Comparison of ENCODE assay signal across 8 cellular contexts in genomic region chr2:9842487-9843228, GRCh38. TPM values are rescaled to one million over a fixed set of nuclear protein-coding genes. Genes with fewer than 3 reads are reported as not detected.
A peak's percentile ranks its signal among the peaks of the same experiment; 100 is the strongest.
DNase-seq lines count a peak whose midpoint lies in the region; ATAC-seq, FAIRE-seq and TF ChIP-seq lines count a peak whose summit lies in the region.

No MANE protein-coding gene starts in this region.

- peaks cover 41% of the 10 kb centered on the region for H3K4me1 ChIP-seq in CD4-positive, alpha-beta memory T cell (ENCODE audit: insufficient read depth, low read length)
- peaks cover 28% of the 10 kb centered on the region for H3K4me1 ChIP-seq in endothelial cell of umbilical vein (ENCODE audit: control insufficient read depth, extremely low read depth, insufficient read depth, low read length)
- H3K4me1 ChIP-seq in neutrophil (ENCODE audit: control insufficient read depth in 1 of 2, insufficient read depth in 1 of 2, low read depth in 1 of 2, low read length in 1 of 2): peaks cover 9 to 15% of the 10 kb centered on the region in 2 experiments

- H3K36me3 ChIP-seq in CD4-positive, alpha-beta memory T cell (ENCODE audit: insufficient read depth, low read length): peaks cover 8% of the 10 kb centered on the region
- peaks cover 0 to 4% of the 10 kb centered on the region in 2 experiments for H3K36me3 ChIP-seq in endothelial cell of umbilical vein (ENCODE audit: control insufficient read depth in 2 of 2, extremely low read depth in 1 of 2, insufficient read depth in 2 of 2, low read length in 2 of 2)
- no peaks in the 10 kb centered on the region for H3K36me3 ChIP-seq in neutrophil

- H3K79me2 ChIP-seq in endothelial cell of umbilical vein (ENCODE audit: control insufficient read depth, insufficient read depth, low read length): peaks cover 34% of the 10 kb centered on the region

- H3K27me3 Mint-ChIP-seq in CD4-positive, alpha-beta memory T cell: no peaks in the 10 kb centered on the region

- no peak for TF ChIP-seq POLR2A in endothelial cell of umbilical vein (IDR thresholded peaks at IDR 0.05; ENCODE audit: low read depth, low read length)

- H3K4me2 ChIP-seq in endothelial cell of umbilical vein (ENCODE audit: insufficient read depth, low read length): peak overlapping the region; percentile 87

- H2AFZ ChIP-seq in endothelial cell of umbilical vein (ENCODE audit: low read depth, low read length): peak overlapping the region; percentile 89

- no peaks in the 10 kb centered on the region for H3K9me1 ChIP-seq in endothelial cell of umbilical vein (replicated peaks; ENCODE audit: control insufficient read depth, extremely low read depth, insufficient read depth, low read length)

- dilution Hi-C loops in endothelial cell of umbilical vein (cut with MboI; ENCODE audit: extremely low pct_ligation_motif_present, low sequenced_read_pairs): no loop called here

- peak overlapping the region; percentile 87 for H3K9ac ChIP-seq in endothelial cell of umbilical vein (replicated peaks; ENCODE audit: extremely low read depth, insufficient read depth, low read length)

- POLR2A ChIA-PET in CD4-positive, alpha-beta memory T cell (lab: Charles Lee; ENCODE audit: partially characterized antibody): interaction anchor here (0.7 to 3.1 kb wide), 17 partner anchors 27 to 1313 kb away, joined by 3 to 21 read pairs (median 4); partner anchors contain the start of genes ADAM17, CPSF3, IAH1 and ITGB1BP1
- POLR2A ChIA-PET in endothelial cell of umbilical vein (lab: Charles Lee): interaction anchor here (0.9 kb wide), 2 partner anchors 120 to 212 kb away, joined by 3 to 4 read pairs; partner anchors contain the start of gene YWHAQ

- H3K4me3 ChIP-seq in CD4-positive, alpha-beta memory T cell (ENCODE audit: low read length in 2 of 2): peak overlapping the region; percentile 85 to 92
- H3K4me3 ChIP-seq in endothelial cell of umbilical vein (replicated peaks in 1 of 3; ENCODE audit: insufficient read depth in 1 of 3, low read depth in 1 of 3, low read length in 3 of 3) (peak overlapping the region; percentile 56 to 86 (median 84)), neutrophil (ENCODE audit: low read depth in 1 of 2, low read length in 1 of 2) (peak overlapping the region; percentile 77 to 94)

- CTCF ChIA-PET in CD4-positive, alpha-beta memory T cell (lab: Charles Lee; ENCODE audit: partially characterized antibody): interaction anchor here (0.8 to 3.8 kb wide), 15 partner anchors 9 to 369 kb away, joined by 3 to 19 read pairs (median 3); partner anchors contain the start of gene IAH1
- CTCF ChIA-PET in endothelial cell of umbilical vein (lab: Charles Lee): interaction anchor here (0.8 to 2.7 kb wide), 16 partner anchors 8 to 254 kb away, joined by 3 to 28 read pairs (median 4); partner anchors contain the start of gene KLF11

- no peaks in the 10 kb centered on the region for H3K27me3 ChIP-seq in CD4-positive, alpha-beta memory T cell (ENCODE audit: insufficient read depth, low read length)
- H3K27me3 ChIP-seq in endothelial cell of umbilical vein (ENCODE audit: control insufficient read depth in 2 of 2, insufficient read depth in 2 of 2, low read length in 2 of 2) (no peaks in the 10 kb centered on the region), neutrophil (no peaks in the 10 kb centered on the region)

- H3K4me3 Mint-ChIP-seq in CD4-positive, alpha-beta memory T cell: peak overlapping the region; percentile 91 to 97 (median 94)

- DNase-seq in CD4-positive, alpha-beta memory T cell: peak in 1 of 5 donors; percentile 6
- no peak for DNase-seq in endothelial cell of umbilical vein (ENCODE audit: low read depth, low spot score)
- DNase-seq in cerebellum (ENCODE audit: low spot score): no peak
- DNase-seq in NCI-H526 treated with DMSO at 0.1 percent for 48 hours (lab: John Stamatoyannopoulos, UW): no peak

- H3K27ac ChIP-seq in CD4-positive, alpha-beta memory T cell (ENCODE audit: low read depth, low read length): peak overlapping the region; percentile 76
- H3K27ac ChIP-seq in endothelial cell of umbilical vein (ENCODE audit: insufficient read depth, low read depth, low read length): peak overlapping the region; percentile 78
- H3K27ac ChIP-seq in neutrophil: peak overlapping the region; percentile 59

- ATAC-seq in HG03565 (IDR thresholded peaks at IDR 0.05; ENCODE audit: unreplicated experiment): no peak
- ATAC-seq in HG02870 (IDR thresholded peaks at IDR 0.05; ENCODE audit: unreplicated experiment): no peak

- peaks cover 4 to 34% of the 10 kb centered on the region in 2 donors for H3K36me3 Mint-ChIP-seq in CD4-positive, alpha-beta memory T cell

- no peaks in the 10 kb centered on the region for H3K9me3 Mint-ChIP-seq in CD4-positive, alpha-beta memory T cell

- no peaks in the 10 kb centered on the region for H4K20me1 ChIP-seq in endothelial cell of umbilical vein (replicated peaks; ENCODE audit: control insufficient read depth, extremely low read depth, insufficient read depth, low read length)

- intact Hi-C loops in CD4-positive, alpha-beta memory T cell (cut with micrococcal nuclease): loop anchor here (1.0 to 5.0 kb wide), 4 partner anchors 28 to 420 kb away; partner anchors contain the start of genes CPSF3, GRHL1 and ITGB1BP1
- intact Hi-C loops in endothelial cell of umbilical vein (cut with micrococcal nuclease): loop anchor here (1.0 to 5.0 kb wide), 5 partner anchors 110 to 211 kb away; partner anchors contain the start of gene GRHL1

- TF ChIP-seq CTCF in endothelial cell of umbilical vein (IDR thresholded peaks at IDR 0.05; ENCODE audit: extremely low read depth in 1 of 2, insufficient read depth in 1 of 2, low read depth in 1 of 2, low read length in 2 of 2) (no peak), neutrophil (IDR thresholded peaks at IDR 0.05) (no peak)

- peak overlapping the region; percentile 82 to 97 (median 93) for H3K27ac Mint-ChIP-seq in CD4-positive, alpha-beta memory T cell

- BruUV-seq in endothelial cell of umbilical vein (replicated peaks; lab: Mats Ljungman, UMichigan): TSS peak; percentile 79

- no peak for FAIRE-seq in endothelial cell of umbilical vein (lab: Jason Lieb, UNC)

- peaks cover 30 to 47% (median 38%) of the 10 kb centered on the region in 4 donors for H3K4me1 Mint-ChIP-seq in CD4-positive, alpha-beta memory T cell

- no peaks in the 10 kb centered on the region for H3K9me3 ChIP-seq in CD4-positive, alpha-beta memory T cell (ENCODE audit: control insufficient read depth in 1 of 2, low read length in 2 of 2)
- H3K9me3 ChIP-seq in endothelial cell of umbilical vein (replicated peaks; ENCODE audit: control insufficient read depth, insufficient read depth, low read length): no peaks in the 10 kb centered on the region
- no peaks in the 10 kb centered on the region for H3K9me3 ChIP-seq in neutrophil

TF ChIP-seq in PFSK-1, 5 proteins besides CTCF, POLR2A, EP300 and RAD21 (continues in another document):
- TF ChIP-seq SIN3A (IDR thresholded peaks at IDR 0.05; ENCODE audit: borderline replicate concordance, insufficient read depth, low read length) (no peak), TAF1 (IDR thresholded peaks at IDR 0.05; ENCODE audit: borderline replicate concordance, insufficient read depth, low read length) (no peak; the same call in 1 of the 2 replicates)

TF ChIP-seq in endothelial cell of umbilical vein, 7 proteins besides CTCF, POLR2A, EP300 and RAD21:
- TF ChIP-seq MYC (IDR thresholded peaks at IDR 0.05; ENCODE audit: low read depth, low read length): no peak
- no peak for TF ChIP-seq FOS (IDR thresholded peaks at IDR 0.05; ENCODE audit: borderline replicate concordance, insufficient read depth, low read length)
- no peak for TF ChIP-seq GATA2 (IDR thresholded peaks at IDR 0.05; ENCODE audit: insufficient read depth, insufficient read length, low read depth, low read length)
- no peak for TF ChIP-seq MAX (IDR thresholded peaks at IDR 0.05; ENCODE audit: insufficient read depth, insufficient read length)
- peak; percentile 2 for TF ChIP-seq POLR2AphosphoS5 (IDR thresholded peaks at IDR 0.05; ENCODE audit: insufficient read depth, low read depth, low read length)
- TF ChIP-seq JUN (IDR thresholded peaks at IDR 0.05; ENCODE audit: borderline replicate concordance, insufficient read depth, insufficient read length, low read depth): no peak
- TF ChIP-seq EZH2 (IDR thresholded peaks at IDR 0.05; ENCODE audit: borderline replicate concordance, low read depth, low read length, severe bottlenecking): no peak

RNA-seq across cellular contexts. Expression of gene TAF1B, which starts 0.6 kb away (rescaled TPM):
- 10 to 100 TPM; 23.5 to 23.9 TPM for total RNA-seq in CD4-positive, alpha-beta memory T cell
- 10 to 100 TPM in 1 of 2 donors, 1 to 10 TPM in 1; 4.1 to 12.2 TPM for polyA plus RNA-seq in CD4-positive, alpha-beta memory T cell
- 8.5 TPM for polyA plus RNA-seq in PFSK-1 (2012; ENCODE audit: insufficient read length, low read depth)
- 20.1 and 29.4 TPM in 2 replicates for total RNA-seq in endothelial cell of umbilical vein
- polyA plus RNA-seq in endothelial cell of umbilical vein: 5.0 and 6.3 TPM in 2 replicates
- polyA plus RNA-seq in endothelial cell of umbilical vein (2011; cell fraction: cytosol; rRNA removed): 10.3 and 10.4 TPM in 2 replicates
- 15.5 and 19.0 TPM in 2 replicates for polyA plus RNA-seq in endothelial cell of umbilical vein (2011; cell fraction: nucleus; rRNA removed)
- polyA plus RNA-seq in endothelial cell of umbilical vein (2012): 12.5 and 15.3 TPM in 2 replicates
- 19.7 and 27.7 TPM in 2 replicates for polyA minus RNA-seq in endothelial cell of umbilical vein
- polyA minus RNA-seq in endothelial cell of umbilical vein (2011; cell fraction: cytosol; rRNA and poly(A)+ RNA removed): 9.0 TPM
- 36.5 and 51.1 TPM in 2 replicates for polyA minus RNA-seq in endothelial cell of umbilical vein (2011; cell fraction: nucleus; rRNA and poly(A)+ RNA removed)
- 53.4 TPM for total RNA-seq in cerebellum
